ENCODE assay signal across 19 cellular contexts in the genomic region with DNA sequence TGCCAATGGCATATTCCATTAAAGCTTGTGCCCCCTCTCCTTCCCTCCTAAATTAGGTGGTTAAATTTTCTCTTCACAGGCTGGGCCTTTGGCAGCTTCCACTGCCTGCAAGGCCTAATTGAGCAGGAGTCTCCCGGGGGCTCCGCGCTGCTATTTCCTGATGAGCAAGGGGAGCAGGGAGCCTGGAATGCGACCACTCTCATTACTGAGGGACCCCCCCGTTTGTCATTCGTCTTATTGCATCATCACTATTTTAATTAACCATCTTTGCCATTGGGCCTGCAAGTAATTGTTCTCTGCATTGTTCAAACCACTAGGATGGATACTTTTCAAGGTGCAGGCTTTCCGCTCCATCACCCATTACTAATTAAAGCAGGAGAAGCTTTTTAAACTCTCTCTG.
"Had no signal": no experiment of that assay in that cellular context is flagged by ENCODE, and none has a peak within 500 bp of the region (broad histone marks: within the 10 kb centered on the region; RNA-seq: fewer than 3 reads in every experiment).

No MANE protein-coding gene starts in this region.

- ATAC-seq: effector memory CD8-positive, alpha-beta T cell; gastrocnemius medialis; left cardiac atrium; left ventricle myocardium superior; right cardiac atrium had no signal

- DNase-seq: cortex of kidney; dorsolateral prefrontal cortex; effector memory CD8-positive, alpha-beta T cell; gastrocnemius medialis; kidney; left cardiac atrium; left ventricle myocardium superior; mesenchymal stem cell; naive B cell; ovary; right cardiac atrium; stimulated activated CD4-positive, alpha-beta T cell treated with anti-CD3 and anti-CD28 coated beads, Interleukin-2, amount 100 ng/mL, for 48 hours; stimulated activated naive CD4-positive, alpha-beta T cell treated with Interleukin-2 at 50 U/mL for 16 hours had no signal

- H3K4me1 ChIP-seq: esophagus muscularis mucosa, gastrocnemius medialis had no signal

- H3K27ac ChIP-seq: dorsolateral prefrontal cortex, epithelial cell of prostate, esophagus muscularis mucosa, gastrocnemius medialis, ovary had no signal

- H3K36me3 Mint-ChIP-seq: type B pancreatic cell had no signal

- H3K4me3 Mint-ChIP-seq: effector memory CD8-positive, alpha-beta T cell; nephron; type B pancreatic cell had no signal

- H3K27me3 ChIP-seq: dorsolateral prefrontal cortex, esophagus muscularis mucosa, gastrocnemius medialis, ovary had no signal

- H3K27ac Mint-ChIP-seq: effector memory CD8-positive, alpha-beta T cell; naive B cell; nephron; type B pancreatic cell had no signal

- H3K4me3 ChIP-seq: dorsolateral prefrontal cortex, esophagus muscularis mucosa, gastrocnemius medialis, lung, ovary, smooth muscle cell had no signal

- H3K9me3 Mint-ChIP-seq: effector memory CD8-positive, alpha-beta T cell had no signal

- H3K4me2 ChIP-seq: smooth muscle cell had no signal

- H3K9me3 ChIP-seq: esophagus muscularis mucosa, gastrocnemius medialis had no signal

- H3K36me3 ChIP-seq: esophagus muscularis mucosa, gastrocnemius medialis, ovary had no signal

- H3K4me1 Mint-ChIP-seq: naive B cell, nephron had no signal

- H3K27me3 Mint-ChIP-seq: effector memory CD8-positive, alpha-beta T cell; naive B cell; type B pancreatic cell had no signal
